ENCODE assay signal across 1 cellular context in genomic region chr1:1231400-1232223, GRCh38.
A peak's percentile ranks its signal among the peaks of the same experiment; 100 is the strongest.
TF ChIP-seq lines count a peak whose summit lies in the region.

A gene with protein sequence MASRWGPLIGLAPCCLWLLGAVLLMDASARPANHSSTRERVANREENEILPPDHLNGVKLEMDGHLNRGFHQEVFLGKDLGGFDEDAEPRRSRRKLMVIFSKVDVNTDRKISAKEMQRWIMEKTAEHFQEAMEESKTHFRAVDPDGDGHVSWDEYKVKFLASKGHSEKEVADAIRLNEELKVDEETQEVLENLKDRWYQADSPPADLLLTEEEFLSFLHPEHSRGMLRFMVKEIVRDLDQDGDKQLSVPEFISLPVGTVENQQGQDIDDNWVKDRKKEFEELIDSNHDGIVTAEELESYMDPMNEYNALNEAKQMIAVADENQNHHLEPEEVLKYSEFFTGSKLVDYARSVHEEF (minus strand): TSS chr1:1232001. CDS start chr1:1228772, 3,229 bp downstream.

TF ChIP-seq in HEK293, 187 proteins besides CTCF, POLR2A, EP300 and RAD21 (continued from another document and continues in another):
- TF ChIP-seq PATZ1 (tag by site-specific recombination; IDR thresholded peaks at IDR 0.05): peak; percentile 82
- TF ChIP-seq ZNF335 (tag by site-specific recombination; conservative IDR thresholded peaks at IDR 0.05): peak; percentile 64; the same call in 1 of the 2 replicates
- TF ChIP-seq ZNF692 (tag by site-specific recombination; IDR thresholded peaks at IDR 0.05): peak; percentile 40; the same call in 1 of the 2 replicates
- no peak for TF ChIP-seq OVOL3 (tag by site-specific recombination; IDR thresholded peaks at IDR 0.05)
- TF ChIP-seq WT1 (tag by site-specific recombination; IDR thresholded peaks at IDR 0.05): no peak; the same call in 1 of the 2 replicates
- peak; percentile 67 for TF ChIP-seq ZBTB8A (tag by site-specific recombination; IDR thresholded peaks at IDR 0.05)
- TF ChIP-seq MYNN (tag by site-specific recombination; IDR thresholded peaks at IDR 0.05; ENCODE audit: borderline replicate concordance): no peak; the same call in 1 of the 2 replicates
- TF ChIP-seq, protein P1, sequence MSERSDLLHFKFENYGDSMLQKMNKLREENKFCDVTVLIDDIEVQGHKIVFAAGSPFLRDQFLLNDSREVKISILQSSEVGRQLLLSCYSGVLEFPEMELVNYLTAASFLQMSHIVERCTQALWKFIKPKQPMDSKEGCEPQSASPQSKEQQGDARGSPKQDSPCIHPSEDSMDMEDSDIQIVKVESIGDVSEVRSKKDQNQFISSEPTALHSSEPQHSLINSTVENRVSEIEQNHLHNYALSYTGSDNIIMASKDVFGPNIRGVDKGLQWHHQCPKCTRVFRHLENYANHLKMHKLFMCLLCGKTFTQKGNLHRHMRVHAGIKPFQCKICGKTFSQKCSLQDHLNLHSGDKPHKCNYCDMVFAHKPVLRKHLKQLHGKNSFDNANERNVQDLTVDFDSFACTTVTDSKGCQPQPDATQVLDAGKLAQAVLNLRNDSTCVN (tag by site-specific recombination; optimal IDR thresholded peaks at IDR 0.05): peak; percentile 91
- TF ChIP-seq ZNF155 (tag by site-specific recombination; IDR thresholded peaks at IDR 0.05): no peak
- TF ChIP-seq YY1 (tag by site-specific recombination; IDR thresholded peaks at IDR 0.05): peak; percentile 99
- TF ChIP-seq ZNF521 (tag by site-specific recombination; IDR thresholded peaks at IDR 0.05): no peak
- TF ChIP-seq ZNF114 (tag by site-specific recombination; IDR thresholded peaks at IDR 0.05): no peak
- TF ChIP-seq ZNF37A (tag by site-specific recombination; IDR thresholded peaks at IDR 0.05): no peak
- peak; percentile 74; the same call in 1 of the 2 replicates for TF ChIP-seq KLF10 (tag by site-specific recombination; IDR thresholded peaks at IDR 0.05)
- no peak for TF ChIP-seq ZNF24 (tag by site-specific recombination; IDR thresholded peaks at IDR 0.05)
- TF ChIP-seq, protein P2, sequence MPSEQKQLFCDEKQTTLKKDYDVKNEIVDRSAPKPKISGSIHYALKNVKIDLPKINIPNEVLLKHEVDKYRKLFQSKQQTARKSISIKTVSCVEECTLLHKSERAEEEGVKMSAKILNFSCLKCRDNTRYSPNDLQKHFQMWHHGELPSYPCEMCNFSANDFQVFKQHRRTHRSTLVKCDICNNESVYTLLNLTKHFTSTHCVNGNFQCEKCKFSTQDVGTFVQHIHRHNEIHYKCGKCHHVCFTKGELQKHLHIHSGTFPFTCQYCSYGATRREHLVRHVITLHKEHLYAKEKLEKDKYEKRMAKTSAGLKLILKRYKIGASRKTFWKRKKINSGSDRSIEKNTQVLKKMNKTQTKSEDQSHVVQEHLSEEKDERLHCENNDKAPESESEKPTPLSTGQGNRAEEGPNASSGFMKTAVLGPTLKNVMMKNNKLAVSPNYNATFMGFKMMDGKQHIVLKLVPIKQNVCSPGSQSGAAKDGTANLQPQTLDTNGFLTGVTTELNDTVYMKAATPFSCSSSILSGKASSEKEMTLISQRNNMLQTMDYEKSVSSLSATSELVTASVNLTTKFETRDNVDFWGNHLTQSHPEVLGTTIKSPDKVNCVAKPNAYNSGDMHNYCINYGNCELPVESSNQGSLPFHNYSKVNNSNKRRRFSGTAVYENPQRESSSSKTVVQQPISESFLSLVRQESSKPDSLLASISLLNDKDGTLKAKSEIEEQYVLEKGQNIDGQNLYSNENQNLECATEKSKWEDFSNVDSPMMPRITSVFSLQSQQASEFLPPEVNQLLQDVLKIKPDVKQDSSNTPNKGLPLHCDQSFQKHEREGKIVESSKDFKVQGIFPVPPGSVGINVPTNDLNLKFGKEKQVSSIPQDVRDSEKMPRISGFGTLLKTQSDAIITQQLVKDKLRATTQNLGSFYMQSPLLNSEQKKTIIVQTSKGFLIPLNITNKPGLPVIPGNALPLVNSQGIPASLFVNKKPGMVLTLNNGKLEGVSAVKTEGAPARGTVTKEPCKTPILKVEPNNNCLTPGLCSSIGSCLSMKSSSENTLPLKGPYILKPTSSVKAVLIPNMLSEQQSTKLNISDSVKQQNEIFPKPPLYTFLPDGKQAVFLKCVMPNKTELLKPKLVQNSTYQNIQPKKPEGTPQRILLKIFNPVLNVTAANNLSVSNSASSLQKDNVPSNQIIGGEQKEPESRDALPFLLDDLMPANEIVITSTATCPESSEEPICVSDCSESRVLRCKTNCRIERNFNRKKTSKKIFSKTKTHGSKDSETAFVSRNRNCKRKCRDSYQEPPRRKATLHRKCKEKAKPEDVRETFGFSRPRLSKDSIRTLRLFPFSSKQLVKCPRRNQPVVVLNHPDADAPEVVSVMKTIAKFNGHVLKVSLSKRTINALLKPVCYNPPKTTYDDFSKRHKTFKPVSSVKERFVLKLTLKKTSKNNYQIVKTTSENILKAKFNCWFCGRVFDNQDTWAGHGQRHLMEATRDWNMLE (tag by site-specific recombination; conservative IDR thresholded peaks at IDR 0.05; ENCODE audit: low read depth): 0 out of 2 replicates have a peak, but pooled peaks have one; percentile 28
- TF ChIP-seq SCRT1 (tag by site-specific recombination; IDR thresholded peaks at IDR 0.05; ENCODE audit: borderline replicate concordance): no peak
- TF ChIP-seq ZNF311 (tag by site-specific recombination; IDR thresholded peaks at IDR 0.05; ENCODE audit: borderline replicate concordance): no peak
- TF ChIP-seq, protein P3, sequence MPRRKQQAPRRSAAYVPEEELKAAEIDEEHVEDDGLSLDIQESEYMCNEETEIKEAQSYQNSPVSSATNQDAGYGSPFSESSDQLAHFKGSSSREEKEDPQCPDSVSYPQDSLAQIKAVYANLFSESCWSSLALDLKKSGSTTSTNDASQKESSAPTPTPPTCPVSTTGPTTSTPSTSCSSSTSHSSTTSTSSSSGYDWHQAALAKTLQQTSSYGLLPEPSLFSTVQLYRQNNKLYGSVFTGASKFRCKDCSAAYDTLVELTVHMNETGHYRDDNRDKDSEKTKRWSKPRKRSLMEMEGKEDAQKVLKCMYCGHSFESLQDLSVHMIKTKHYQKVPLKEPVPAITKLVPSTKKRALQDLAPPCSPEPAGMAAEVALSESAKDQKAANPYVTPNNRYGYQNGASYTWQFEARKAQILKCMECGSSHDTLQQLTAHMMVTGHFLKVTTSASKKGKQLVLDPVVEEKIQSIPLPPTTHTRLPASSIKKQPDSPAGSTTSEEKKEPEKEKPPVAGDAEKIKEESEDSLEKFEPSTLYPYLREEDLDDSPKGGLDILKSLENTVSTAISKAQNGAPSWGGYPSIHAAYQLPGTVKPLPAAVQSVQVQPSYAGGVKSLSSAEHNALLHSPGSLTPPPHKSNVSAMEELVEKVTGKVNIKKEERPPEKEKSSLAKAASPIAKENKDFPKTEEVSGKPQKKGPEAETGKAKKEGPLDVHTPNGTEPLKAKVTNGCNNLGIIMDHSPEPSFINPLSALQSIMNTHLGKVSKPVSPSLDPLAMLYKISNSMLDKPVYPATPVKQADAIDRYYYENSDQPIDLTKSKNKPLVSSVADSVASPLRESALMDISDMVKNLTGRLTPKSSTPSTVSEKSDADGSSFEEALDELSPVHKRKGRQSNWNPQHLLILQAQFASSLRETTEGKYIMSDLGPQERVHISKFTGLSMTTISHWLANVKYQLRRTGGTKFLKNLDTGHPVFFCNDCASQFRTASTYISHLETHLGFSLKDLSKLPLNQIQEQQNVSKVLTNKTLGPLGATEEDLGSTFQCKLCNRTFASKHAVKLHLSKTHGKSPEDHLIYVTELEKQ (tag by site-specific recombination; IDR thresholded peaks at IDR 0.05; ENCODE audit: borderline replicate concordance): no peak
- no peak for TF ChIP-seq ZNF157 (tag by site-specific recombination; IDR thresholded peaks at IDR 0.05)
- TF ChIP-seq, protein P4, sequence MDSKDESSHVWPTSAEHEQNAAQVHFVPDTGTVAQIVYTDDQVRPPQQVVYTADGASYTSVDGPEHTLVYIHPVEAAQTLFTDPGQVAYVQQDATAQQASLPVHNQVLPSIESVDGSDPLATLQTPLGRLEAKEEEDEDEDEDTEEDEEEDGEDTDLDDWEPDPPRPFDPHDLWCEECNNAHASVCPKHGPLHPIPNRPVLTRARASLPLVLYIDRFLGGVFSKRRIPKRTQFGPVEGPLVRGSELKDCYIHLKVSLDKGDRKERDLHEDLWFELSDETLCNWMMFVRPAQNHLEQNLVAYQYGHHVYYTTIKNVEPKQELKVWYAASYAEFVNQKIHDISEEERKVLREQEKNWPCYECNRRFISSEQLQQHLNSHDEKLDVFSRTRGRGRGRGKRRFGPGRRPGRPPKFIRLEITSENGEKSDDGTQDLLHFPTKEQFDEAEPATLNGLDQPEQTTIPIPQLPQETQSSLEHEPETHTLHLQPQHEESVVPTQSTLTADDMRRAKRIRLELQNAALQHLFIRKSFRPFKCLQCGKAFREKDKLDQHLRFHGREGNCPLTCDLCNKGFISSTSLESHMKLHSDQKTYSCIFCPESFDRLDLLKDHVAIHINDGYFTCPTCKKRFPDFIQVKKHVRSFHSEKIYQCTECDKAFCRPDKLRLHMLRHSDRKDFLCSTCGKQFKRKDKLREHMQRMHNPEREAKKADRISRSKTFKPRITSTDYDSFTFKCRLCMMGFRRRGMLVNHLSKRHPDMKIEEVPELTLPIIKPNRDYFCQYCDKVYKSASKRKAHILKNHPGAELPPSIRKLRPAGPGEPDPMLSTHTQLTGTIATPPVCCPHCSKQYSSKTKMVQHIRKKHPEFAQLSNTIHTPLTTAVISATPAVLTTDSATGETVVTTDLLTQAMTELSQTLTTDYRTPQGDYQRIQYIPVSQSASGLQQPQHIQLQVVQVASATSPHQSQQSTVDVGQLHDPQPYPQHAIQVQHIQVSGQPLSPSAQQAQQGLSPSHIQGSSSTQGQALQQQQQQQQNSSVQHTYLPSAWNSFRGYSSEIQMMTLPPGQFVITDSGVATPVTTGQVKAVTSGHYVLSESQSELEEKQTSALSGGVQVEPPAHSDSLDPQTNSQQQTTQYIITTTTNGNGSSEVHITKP (tag by site-specific recombination; IDR thresholded peaks at IDR 0.05): peak; percentile 56; the same call in 1 of the 2 replicates
- no peak for TF ChIP-seq ZNF777 (tag by site-specific recombination; IDR thresholded peaks at IDR 0.05; ENCODE audit: borderline replicate concordance)
- no peak for TF ChIP-seq ZNF112 (tag by site-specific recombination; IDR thresholded peaks at IDR 0.05)
- peak; percentile 27; the same call in 1 of the 2 replicates for TF ChIP-seq EGR2 (tag by site-specific recombination; IDR thresholded peaks at IDR 0.05; ENCODE audit: low read depth)
- TF ChIP-seq ZSCAN30 (tag by site-specific recombination; IDR thresholded peaks at IDR 0.05): peak; percentile 69; the same call in 1 of the 2 replicates
- TF ChIP-seq ZNF596 (tag by site-specific recombination; IDR thresholded peaks at IDR 0.05): 0 out of 2 replicates have a peak, but pooled peaks have one; percentile 27
- TF ChIP-seq KLF16 (tag by site-specific recombination; IDR thresholded peaks at IDR 0.05): 0 out of 2 replicates have a peak, but pooled peaks have one; percentile 56
- TF ChIP-seq ZNF416 (tag by site-specific recombination; IDR thresholded peaks at IDR 0.05): no peak
- peak; percentile 57 for TF ChIP-seq ZNF660 (tag by site-specific recombination; IDR thresholded peaks at IDR 0.05)
- peak; percentile 44; the same call in 1 of the 2 replicates for TF ChIP-seq ZNF629 (tag by site-specific recombination; IDR thresholded peaks at IDR 0.05)
- 0 out of 2 replicates have a peak, but pooled peaks have one; percentile 30 for TF ChIP-seq SCRT2 (tag by site-specific recombination; IDR thresholded peaks at IDR 0.05)
- TF ChIP-seq ELK4 (IDR thresholded peaks at IDR 0.05; ENCODE audit: borderline replicate concordance, low read depth, low read length): peak; percentile 75; the same call in 1 of the 2 replicates
- no peak for TF ChIP-seq ZNF302 (tag by site-specific recombination; IDR thresholded peaks at IDR 0.05; ENCODE audit: low read depth)
- no peak for TF ChIP-seq ZFP3 (tag by site-specific recombination; IDR thresholded peaks at IDR 0.05; ENCODE audit: low read depth)
- no peak for TF ChIP-seq ZNF621 (tag by site-specific recombination; IDR thresholded peaks at IDR 0.05)
- no peak for TF ChIP-seq MZF1 (tag by site-specific recombination; IDR thresholded peaks at IDR 0.05; ENCODE audit: borderline replicate concordance)
- TF ChIP-seq ZNF513 (tag by site-specific recombination; IDR thresholded peaks at IDR 0.05): no peak
- no peak for TF ChIP-seq ZNF670 (tag by site-specific recombination; IDR thresholded peaks at IDR 0.05; ENCODE audit: low read depth)
